In the genomic region with DNA sequence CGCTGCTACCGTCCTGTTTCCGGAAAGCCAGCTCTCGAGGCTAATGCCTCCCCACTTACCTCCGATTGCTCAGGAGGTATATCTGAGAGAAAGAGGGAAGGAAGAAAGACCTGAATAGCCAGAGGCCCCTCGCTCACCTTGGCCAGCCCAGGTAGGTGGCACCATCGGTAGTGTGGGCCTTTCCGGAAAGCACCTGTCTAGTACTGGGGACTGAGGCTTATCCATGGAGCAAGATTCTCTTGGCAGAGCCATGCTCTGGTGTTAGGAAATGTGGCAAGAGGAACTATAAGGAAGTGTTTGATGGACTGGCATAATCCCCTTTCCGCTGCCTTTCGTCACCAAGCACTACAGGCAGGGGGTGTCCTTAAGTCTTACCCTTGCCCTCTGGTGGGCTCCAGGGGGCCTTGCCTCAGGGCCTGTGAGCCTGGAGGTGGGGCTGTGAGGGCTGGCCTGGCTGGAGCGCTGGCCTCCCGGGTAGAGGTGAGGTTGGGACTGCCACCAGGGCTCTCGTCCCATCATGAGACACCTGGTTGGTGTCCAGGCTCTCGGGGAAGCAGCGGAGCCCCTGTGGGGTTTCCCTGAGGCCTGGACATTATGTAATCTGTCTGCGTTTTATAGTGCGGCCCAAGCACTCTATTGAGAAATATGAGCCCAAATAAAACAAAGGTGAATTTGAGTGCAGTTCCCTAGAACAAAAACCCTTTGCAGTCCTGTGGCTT, we compare ENCODE assay signal across 1 cellular context.
TF ChIP-seq lines count a peak whose summit lies in the region.

No MANE protein-coding gene starts in this region.

TF ChIP-seq in GM12878, 131 proteins besides CTCF, POLR2A, EP300 and RAD21:
- TF ChIP-seq, protein P1, sequence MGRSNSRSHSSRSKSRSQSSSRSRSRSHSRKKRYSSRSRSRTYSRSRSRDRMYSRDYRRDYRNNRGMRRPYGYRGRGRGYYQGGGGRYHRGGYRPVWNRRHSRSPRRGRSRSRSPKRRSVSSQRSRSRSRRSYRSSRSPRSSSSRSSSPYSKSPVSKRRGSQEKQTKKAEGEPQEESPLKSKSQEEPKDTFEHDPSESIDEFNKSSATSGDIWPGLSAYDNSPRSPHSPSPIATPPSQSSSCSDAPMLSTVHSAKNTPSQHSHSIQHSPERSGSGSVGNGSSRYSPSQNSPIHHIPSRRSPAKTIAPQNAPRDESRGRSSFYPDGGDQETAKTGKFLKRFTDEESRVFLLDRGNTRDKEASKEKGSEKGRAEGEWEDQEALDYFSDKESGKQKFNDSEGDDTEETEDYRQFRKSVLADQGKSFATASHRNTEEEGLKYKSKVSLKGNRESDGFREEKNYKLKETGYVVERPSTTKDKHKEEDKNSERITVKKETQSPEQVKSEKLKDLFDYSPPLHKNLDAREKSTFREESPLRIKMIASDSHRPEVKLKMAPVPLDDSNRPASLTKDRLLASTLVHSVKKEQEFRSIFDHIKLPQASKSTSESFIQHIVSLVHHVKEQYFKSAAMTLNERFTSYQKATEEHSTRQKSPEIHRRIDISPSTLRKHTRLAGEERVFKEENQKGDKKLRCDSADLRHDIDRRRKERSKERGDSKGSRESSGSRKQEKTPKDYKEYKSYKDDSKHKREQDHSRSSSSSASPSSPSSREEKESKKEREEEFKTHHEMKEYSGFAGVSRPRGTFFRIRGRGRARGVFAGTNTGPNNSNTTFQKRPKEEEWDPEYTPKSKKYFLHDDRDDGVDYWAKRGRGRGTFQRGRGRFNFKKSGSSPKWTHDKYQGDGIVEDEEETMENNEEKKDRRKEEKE (IDR thresholded peaks at IDR 0.05): no peak
- TF ChIP-seq KDM1A (IDR thresholded peaks at IDR 0.05; ENCODE audit: borderline replicate concordance) (no peak), EGR1 (IDR thresholded peaks at IDR 0.05; ENCODE audit: borderline replicate concordance in 1 of 2, low read depth in 2 of 2, low read length in 2 of 2) (no peak), BHLHE40 (IDR thresholded peaks at IDR 0.05; ENCODE audit: borderline replicate concordance in 1 of 2, low read depth in 2 of 2, low read length in 1 of 2) (no peak), ZBTB4 (CRISPR knock-in tag; IDR thresholded peaks at IDR 0.05) (no peak), RELA (IDR thresholded peaks at IDR 0.05; ENCODE audit: borderline replicate concordance, partially characterized antibody) (no peak), CREM (IDR thresholded peaks at IDR 0.05; ENCODE audit: low read depth) (no peak), WRNIP1 (IDR thresholded peaks at IDR 0.05; ENCODE audit: borderline replicate concordance, low read depth, low read length) (no peak)
- TF ChIP-seq, protein P2, sequence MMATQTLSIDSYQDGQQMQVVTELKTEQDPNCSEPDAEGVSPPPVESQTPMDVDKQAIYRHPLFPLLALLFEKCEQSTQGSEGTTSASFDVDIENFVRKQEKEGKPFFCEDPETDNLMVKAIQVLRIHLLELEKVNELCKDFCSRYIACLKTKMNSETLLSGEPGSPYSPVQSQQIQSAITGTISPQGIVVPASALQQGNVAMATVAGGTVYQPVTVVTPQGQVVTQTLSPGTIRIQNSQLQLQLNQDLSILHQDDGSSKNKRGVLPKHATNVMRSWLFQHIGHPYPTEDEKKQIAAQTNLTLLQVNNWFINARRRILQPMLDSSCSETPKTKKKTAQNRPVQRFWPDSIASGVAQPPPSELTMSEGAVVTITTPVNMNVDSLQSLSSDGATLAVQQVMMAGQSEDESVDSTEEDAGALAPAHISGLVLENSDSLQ (IDR thresholded peaks at IDR 0.05): no peak
